1 cellular context compared by ENCODE assay signal in genomic region chr16:70466812-70467090, GRCh38.
TF ChIP-seq lines count a peak whose summit lies in the region.

No MANE protein-coding gene starts in this region.

TF ChIP-seq in HepG2, 621 proteins besides CTCF, POLR2A, EP300 and RAD21:
- TF ChIP-seq ZNF777 (CRISPR knock-in tag; IDR thresholded peaks at IDR 0.05), result no peak
- TF ChIP-seq ZFP91 (CRISPR knock-in tag; IDR thresholded peaks at IDR 0.05; ENCODE audit: borderline replicate concordance), result peak; percentile 18; the same call in 1 of the 2 replicates
- no peak for TF ChIP-seq NAIF1 (CRISPR knock-in tag; IDR thresholded peaks at IDR 0.05; ENCODE audit: borderline replicate concordance)
- TF ChIP-seq JUND (CRISPR knock-in tag; IDR thresholded peaks at IDR 0.05), result no peak
- no peak for TF ChIP-seq MTA3 (CRISPR knock-in tag; IDR thresholded peaks at IDR 0.05)
- no peak for TF ChIP-seq ADNP (CRISPR knock-in tag; IDR thresholded peaks at IDR 0.05)
- TF ChIP-seq NR1H2 (CRISPR knock-in tag; IDR thresholded peaks at IDR 0.05; ENCODE audit: borderline replicate concordance, low read depth), result no peak
- 0 out of 2 replicates have a peak, but pooled peaks have one; percentile 9 for TF ChIP-seq SALL1 (CRISPR knock-in tag; IDR thresholded peaks at IDR 0.05)
- TF ChIP-seq CHCHD3 (CRISPR knock-in tag; IDR thresholded peaks at IDR 0.05), result no peak
- no peak for TF ChIP-seq ZNF567 (CRISPR knock-in tag; IDR thresholded peaks at IDR 0.05; ENCODE audit: borderline replicate concordance)
- TF ChIP-seq SP2 (CRISPR knock-in tag; IDR thresholded peaks at IDR 0.05), result no peak
- TF ChIP-seq ZNF687 (CRISPR knock-in tag; IDR thresholded peaks at IDR 0.05), result peak; percentile 2; the same call in 1 of the 2 replicates
- TF ChIP-seq TFDP1 (CRISPR knock-in tag; IDR thresholded peaks at IDR 0.05; ENCODE audit: borderline replicate concordance), result no peak
- no peak for TF ChIP-seq ZNF281 (CRISPR knock-in tag; IDR thresholded peaks at IDR 0.05; ENCODE audit: borderline replicate concordance)
- TF ChIP-seq BRCA1 (CRISPR knock-in tag; IDR thresholded peaks at IDR 0.05), result no peak
- no peak for TF ChIP-seq FOXK1 (CRISPR knock-in tag; IDR thresholded peaks at IDR 0.05; ENCODE audit: borderline replicate concordance, low read depth)
- no peak for TF ChIP-seq EED (CRISPR knock-in tag; IDR thresholded peaks at IDR 0.05)
- no peak for TF ChIP-seq CENPT (CRISPR knock-in tag; IDR thresholded peaks at IDR 0.05; ENCODE audit: low read depth)
- no peak for TF ChIP-seq ONECUT2 (CRISPR knock-in tag; IDR thresholded peaks at IDR 0.05)
- TF ChIP-seq KLF12 (CRISPR knock-in tag; IDR thresholded peaks at IDR 0.05; ENCODE audit: borderline replicate concordance), result no peak
- no peak for TF ChIP-seq ZUFSP (CRISPR knock-in tag; IDR thresholded peaks at IDR 0.05; ENCODE audit: borderline replicate concordance)
- 0 out of 2 replicates have a peak, but pooled peaks have one; percentile 15 for TF ChIP-seq NR0B2 (CRISPR knock-in tag; IDR thresholded peaks at IDR 0.05)
